ENCODE assay signal across 20 cellular contexts in the genomic region with DNA sequence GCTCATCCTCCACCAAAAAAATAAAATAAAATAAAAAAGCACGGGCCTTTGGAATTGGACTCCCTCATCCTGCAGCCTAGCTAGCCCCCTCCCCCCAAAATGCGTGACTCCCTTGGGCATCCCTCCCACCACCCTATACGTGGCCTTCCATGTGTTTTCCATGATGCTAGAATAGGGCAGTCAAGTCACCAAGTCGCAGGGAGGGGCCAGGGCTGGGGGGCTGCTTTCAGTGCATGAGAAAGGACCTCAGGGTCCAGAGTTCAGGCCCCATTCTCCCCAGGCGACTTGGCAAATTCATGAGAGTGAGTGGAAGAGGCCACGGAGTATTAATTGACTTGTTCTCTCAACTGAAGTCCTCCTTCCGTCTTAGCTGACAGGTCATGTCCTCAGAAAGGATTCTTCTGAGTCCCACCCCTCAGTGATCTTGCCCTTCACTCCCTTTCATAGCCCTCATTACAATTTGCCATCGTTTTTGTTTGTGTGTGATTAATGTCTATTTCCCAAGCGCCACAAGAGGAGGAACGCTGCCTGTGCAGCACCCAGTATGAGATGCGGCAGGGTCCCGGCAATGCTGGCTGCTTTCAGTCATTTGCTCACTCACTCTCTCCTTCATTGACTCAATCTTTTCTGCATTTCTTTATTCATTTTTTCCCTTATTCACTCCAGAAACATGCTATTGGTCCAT. TPM values are rescaled to one million over a fixed set of nuclear protein-coding genes. Genes with fewer than 3 reads are reported as not detected.
DNase-seq lines count a peak whose midpoint lies in the region; ATAC-seq and TF ChIP-seq lines count a peak whose summit lies in the region.
"Had no signal": no experiment of that assay in that cellular context is flagged by ENCODE, and none has a peak within 500 bp of the region (broad histone marks: within the 10 kb centered on the region; RNA-seq: fewer than 3 reads in every experiment).

No MANE protein-coding gene starts in this region.

- CTCF ChIA-PET in CD4-positive, alpha-beta memory T cell (lab: Charles Lee; ENCODE audit: partially characterized antibody) = no interaction called here

- no peaks in the 10 kb centered on the region for H3K36me3 Mint-ChIP-seq in brain
- no peaks in the 10 kb centered on the region for H3K36me3 Mint-ChIP-seq in CD4-positive, alpha-beta memory T cell
- H3K36me3 Mint-ChIP-seq in stimulated activated memory B cell treated with anti-CD40 and anti-IgM and Interleukin-4, amounts not matched to agents 10 μg/mL and 1 μg/mL and 100 μg/mL, for 72 hours = peaks cover 30% of the 10 kb centered on the region
- H3K36me3 Mint-ChIP-seq: natural killer cell had no signal

- H3K4me1 ChIP-seq in hepatocyte (ENCODE audit: insufficient read depth) (peaks cover 37% of the 10 kb centered on the region), sigmoid colon (peaks cover 0 to 42% (median 37%) of the 10 kb centered on the region in 4 donors)
- no peaks in the 10 kb centered on the region for H3K4me1 ChIP-seq in CD4-positive, alpha-beta memory T cell (ENCODE audit: insufficient read depth, low read length)

- 89% methylated on average over 12 of the region's 12 CpGs for WGBS in hepatocyte (ENCODE audit: low lambda C conversion rate, missing lambda C conversion rate)
- WGBS in sigmoid colon, 2 donors = 80 to 83% methylated on average over 12 of the region's 12 CpGs

- peak overlapping the region in 4 of 5 experiments; percentile 14 to 86 (median 45) for H3K27ac Mint-ChIP-seq in brain
- peak overlapping the region in 1 of 7 donors; percentile 7 for H3K27ac Mint-ChIP-seq in CD4-positive, alpha-beta memory T cell
- no peak overlapping the region for H3K27ac Mint-ChIP-seq in stimulated activated memory B cell treated with anti-CD40 and anti-IgM and Interleukin-4, amounts not matched to agents 10 μg/mL and 1 μg/mL and 100 μg/mL, for 72 hours
- H3K27ac Mint-ChIP-seq: activated T-helper 1 cell treated with anti-CD3 and anti-CD28 coated beads, Interleukin-12 subunit alpha, Interleukin-12 subunit beta, Interleukin-2, Interleukin-4 antibody, amounts not matched to agents 30 ng/mL and 10 ng/mL and 1 ng/mL, durations not matched to agents 14 hours and 24 hours and 36 hours; natural killer cell had no signal

- no peak for TF ChIP-seq POLR2A in sigmoid colon (IDR thresholded peaks at IDR 0.05)

- H3K4me3 ChIP-seq in hepatocyte (no peak overlapping the region), sigmoid colon (no peak overlapping the region)
- no peak overlapping the region for H3K4me3 ChIP-seq in CD4-positive, alpha-beta memory T cell (ENCODE audit: low read length in 2 of 2)
- H3K4me3 ChIP-seq: left lung had no signal

- H3K9me3 Mint-ChIP-seq in brain = peaks cover 2 to 7% (median 6%) of the 10 kb centered on the region in 5 experiments
- peaks cover 0 to 3% (median 0%) of the 10 kb centered on the region in 8 donors for H3K9me3 Mint-ChIP-seq in CD4-positive, alpha-beta memory T cell
- no peaks in the 10 kb centered on the region for H3K9me3 Mint-ChIP-seq in stimulated activated memory B cell treated with anti-CD40 and anti-IgM and Interleukin-4, amounts not matched to agents 10 μg/mL and 1 μg/mL and 100 μg/mL, for 72 hours
- H3K9me3 Mint-ChIP-seq: activated T-helper 1 cell treated with anti-CD3 and anti-CD28 coated beads, Interleukin-12 subunit alpha, Interleukin-12 subunit beta, Interleukin-2, Interleukin-4 antibody, amounts not matched to agents 30 ng/mL and 10 ng/mL and 1 ng/mL, durations not matched to agents 14 hours and 24 hours and 36 hours; natural killer cell had no signal

- intact Hi-C loops in sigmoid colon (cut with DNase I) = loop anchor here (5.0 kb wide), 1 partner anchor 46 kb away; no protein-coding TSS in a partner anchor
- intact Hi-C loops in CD4-positive, alpha-beta memory T cell (cut with micrococcal nuclease) = no loop called here

- peaks cover 26% of the 10 kb centered on the region for H3K4me1 Mint-ChIP-seq in brain
- no peaks in the 10 kb centered on the region for H3K4me1 Mint-ChIP-seq in CD4-positive, alpha-beta memory T cell
- H3K4me1 Mint-ChIP-seq in stimulated activated memory B cell treated with anti-CD40 and anti-IgM and Interleukin-4, amounts not matched to agents 10 μg/mL and 1 μg/mL and 100 μg/mL, for 72 hours = peaks cover 17% of the 10 kb centered on the region

- H2AFZ ChIP-seq in hepatocyte = no peak overlapping the region

- peaks cover 3% of the 10 kb centered on the region for H3K27me3 Mint-ChIP-seq in brain
- peaks cover 5 to 8% of the 10 kb centered on the region in 2 donors for H3K27me3 Mint-ChIP-seq in CD4-positive, alpha-beta memory T cell
- H3K27me3 Mint-ChIP-seq in stimulated activated memory B cell treated with anti-CD40 and anti-IgM and Interleukin-4, amounts not matched to agents 10 μg/mL and 1 μg/mL and 100 μg/mL, for 72 hours = peaks cover 21% of the 10 kb centered on the region

- H3K9me3 ChIP-seq in hepatocyte (ENCODE audit: low read depth) (no peaks in the 10 kb centered on the region), sigmoid colon (no peaks in the 10 kb centered on the region)
- H3K9me3 ChIP-seq in CD4-positive, alpha-beta memory T cell (ENCODE audit: control insufficient read depth in 1 of 2, low read length in 2 of 2) = no peaks in the 10 kb centered on the region
- H3K9me3 ChIP-seq: left lung had no signal

- no peak overlapping the region for H3K4me2 ChIP-seq in hepatocyte

- peak overlapping the region in 1 of 5 experiments; percentile 8 for H3K4me3 Mint-ChIP-seq in brain
- H3K4me3 Mint-ChIP-seq in CD4-positive, alpha-beta memory T cell = no peak overlapping the region
- H3K4me3 Mint-ChIP-seq in stimulated activated memory B cell treated with anti-CD40 and anti-IgM and Interleukin-4, amounts not matched to agents 10 μg/mL and 1 μg/mL and 100 μg/mL, for 72 hours = no peak overlapping the region
- H3K4me3 Mint-ChIP-seq: activated T-helper 1 cell treated with anti-CD3 and anti-CD28 coated beads, Interleukin-12 subunit alpha, Interleukin-12 subunit beta, Interleukin-2, Interleukin-4 antibody, amounts not matched to agents 30 ng/mL and 10 ng/mL and 1 ng/mL, durations not matched to agents 14 hours and 24 hours and 36 hours; natural killer cell had no signal

- no peak for ATAC-seq in stimulated activated memory B cell treated with anti-CD40 and anti-IgM and Interleukin-4, amounts not matched to agents 10 μg/mL and 1 μg/mL and 100 μg/mL, for 72 hours
- ATAC-seq: natural killer cell, SK-N-SH treated with all-trans-retinoic acid at 6 μM for 48 hours had no signal

- no peaks in the 10 kb centered on the region for H4K20me1 ChIP-seq in hepatocyte (ENCODE audit: insufficient read depth, poor library complexity, severe bottlenecking)

- no peaks in the 10 kb centered on the region for H3K27me3 ChIP-seq in hepatocyte
- no peaks in the 10 kb centered on the region for H3K27me3 ChIP-seq in sigmoid colon
- H3K27me3 ChIP-seq in CD4-positive, alpha-beta memory T cell (ENCODE audit: insufficient read depth, low read length) = no peaks in the 10 kb centered on the region
- H3K27me3 ChIP-seq: left lung had no signal

- no peaks in the 10 kb centered on the region for H3K79me2 ChIP-seq in hepatocyte

- TF ChIP-seq EP300 in sigmoid colon (IDR thresholded peaks at IDR 0.05) = no peak

- no peaks in the 10 kb centered on the region for H3K9me2 ChIP-seq in hepatocyte (replicated peaks; ENCODE audit: insufficient read depth)

- DNase-seq in GM03348 (ENCODE audit: low spot score) (peak; percentile 11), hepatocyte (ENCODE audit: low spot score) (no peak), sigmoid colon (peak; percentile 60), DMS53 (lab: John Stamatoyannopoulos, UW) (no peak), kidney glomerular epithelial cell (lab: John Stamatoyannopoulos, UW) (no peak)
- DNase-seq in CD4-positive, alpha-beta memory T cell = no peak
- DNase-seq: activated CD4-positive, alpha-beta T cell treated with anti-CD3 and anti-CD28 coated beads, Interleukin-2, amount 50 U/mL, for 1 hour; amygdala; cortex of kidney; erythroblast; GOT3; NCI-H187 treated with DMSO at 0.1 percent for 48 hours; stimulated activated CD4-positive, alpha-beta T cell treated with anti-CD3 and anti-CD28 coated beads, Interleukin-1b, Interleukin-23, amount 100 ng/mL, for 48 hours had no signal

- TF ChIP-seq CTCF in brain (conservative IDR thresholded peaks at IDR 0.05) (no peak), hepatocyte (IDR thresholded peaks at IDR 0.05; ENCODE audit: poor library complexity) (no peak), sigmoid colon (IDR thresholded peaks at IDR 0.05) (no peak)

- POLR2A ChIA-PET in CD4-positive, alpha-beta memory T cell (lab: Charles Lee; ENCODE audit: partially characterized antibody) = no interaction called here

- no peaks in the 10 kb centered on the region for H3K36me3 ChIP-seq in hepatocyte (replicated peaks; ENCODE audit: insufficient read depth, low read depth)
- H3K36me3 ChIP-seq in sigmoid colon = no peaks in the 10 kb centered on the region
- H3K36me3 ChIP-seq in CD4-positive, alpha-beta memory T cell (ENCODE audit: insufficient read depth, low read length) = no peaks in the 10 kb centered on the region

- H3K27ac ChIP-seq in hepatocyte = peak overlapping the region; percentile 89
- H3K27ac ChIP-seq in sigmoid colon = peak overlapping the region; percentile 8 to 73 (median 57)
- H3K27ac ChIP-seq in CD4-positive, alpha-beta memory T cell (ENCODE audit: low read depth, low read length) = no peak overlapping the region

RNA-seq across cellular contexts. Expression of gene LRRC32, which starts 17.4 kb away (rescaled TPM):
- polyA plus RNA-seq in brain (ENCODE audit: insufficient read depth, low read depth, low replicate concordance) (25.9 TPM), hepatocyte (75.2 and 80.4 TPM in 2 replicates), sigmoid colon (10 to 100 TPM in 1 of 3 donors, 1 to 10 TPM in 1, under 1 TPM in 1; 0.69 to 18.3 (median 1.8) TPM)
- total RNA-seq in hepatocyte (14.7 and 25.5 TPM in 2 replicates), sigmoid colon (10 to 100 TPM in 3 of 4 donors, 1 to 10 TPM in 1; 6.4 to 30.7 (median 16.2) TPM)
- total RNA-seq in CD4-positive, alpha-beta memory T cell = under 1 TPM; 0.38 to 0.53 TPM
- under 1 TPM in 1 of 2 donors, not detected in 1; 0.56 TPM for polyA plus RNA-seq in CD4-positive, alpha-beta memory T cell
- total RNA-seq: MCF 10A had no signal

Comparison
In these comparisons a context has a peak if more than half of its experiments do, and no peak if none do; other contexts are left out.
1. DNase-seq: peak in GM03348 (single experiment) and sigmoid colon (single experiment); none in hepatocyte (single experiment), DMS53 (single experiment), CD4-positive, alpha-beta memory T cell (0 of 5) and kidney glomerular epithelial cell (single experiment).